ENCODE assay signal across 13 cellular contexts in the genomic region with DNA sequence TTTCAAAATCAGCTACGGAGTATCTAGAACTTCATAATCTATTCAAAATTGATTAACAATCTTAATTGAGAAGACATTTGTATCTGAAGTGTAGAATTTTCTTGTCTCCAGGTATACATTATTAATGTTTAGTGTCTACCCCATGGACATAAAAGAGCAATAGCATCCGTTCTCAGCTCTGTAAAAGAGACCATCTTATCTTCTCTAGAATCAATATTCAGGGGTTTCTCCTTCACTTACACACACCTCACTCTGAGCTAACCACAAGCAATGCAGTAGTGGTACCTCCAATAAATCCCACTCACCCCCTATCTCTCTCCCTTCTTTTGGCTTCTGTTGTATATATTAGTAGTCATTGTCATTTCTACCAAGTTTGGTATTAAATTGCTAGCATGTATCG. TPM values are rescaled to one million over a fixed set of nuclear protein-coding genes. Genes with fewer than 3 reads are reported as not detected.
DNase-seq lines count a peak whose midpoint lies in the region; ATAC-seq, FAIRE-seq and TF ChIP-seq lines count a peak whose summit lies in the region.
"Had no signal": no experiment of that assay in that cellular context is flagged by ENCODE, and none has a peak within 500 bp of the region (broad histone marks: within the 10 kb centered on the region; RNA-seq: fewer than 3 reads in every experiment).

No MANE protein-coding gene starts in this region.

- H3K9ac ChIP-seq in GM23248 (no peak overlapping the region), kidney (ENCODE audit: low read length in 2 of 2) (no peak overlapping the region)
- H3K9ac ChIP-seq: BLaER1 had no signal

- no peaks in the 10 kb centered on the region for H3K9me2 ChIP-seq in GM23248 (ENCODE audit: insufficient read depth)

- no peaks in the 10 kb centered on the region for H3K27me3 ChIP-seq in GM23248 (replicated peaks; ENCODE audit: insufficient read depth)
- H3K27me3 ChIP-seq in naive thymus-derived CD4-positive, alpha-beta T cell (ENCODE audit: control insufficient read depth in 2 of 2, insufficient read depth in 2 of 2, low read length in 2 of 2) = no peaks in the 10 kb centered on the region
- H3K27me3 ChIP-seq in BE2C = no peaks in the 10 kb centered on the region
- no peaks in the 10 kb centered on the region for H3K27me3 ChIP-seq in dorsolateral prefrontal cortex
- H3K27me3 ChIP-seq: BLaER1 had no signal

- H3K9me3 ChIP-seq in GM23248 (ENCODE audit: low read depth) = no peaks in the 10 kb centered on the region
- no peaks in the 10 kb centered on the region for H3K9me3 ChIP-seq in naive thymus-derived CD4-positive, alpha-beta T cell (ENCODE audit: control insufficient read depth in 2 of 3, low read length in 3 of 3)
- H3K9me3 ChIP-seq in kidney (ENCODE audit: control insufficient read depth in 1 of 2, low read length in 2 of 2) = no peaks in the 10 kb centered on the region
- H3K9me3 ChIP-seq in BE2C = no peaks in the 10 kb centered on the region
- H3K9me3 ChIP-seq: BLaER1 had no signal

- H3K4me1 ChIP-seq in GM23248 (ENCODE audit: insufficient read depth) (peaks cover 76% of the 10 kb centered on the region), kidney (ENCODE audit: control insufficient read depth in 1 of 2, insufficient read depth in 1 of 2, low read depth in 1 of 2, low read length in 2 of 2) (peaks cover 21 to 38% of the 10 kb centered on the region in 2 donors), BE2C (peaks cover 41% of the 10 kb centered on the region)
- peaks cover 43 to 88% of the 10 kb centered on the region in 2 donors for H3K4me1 ChIP-seq in naive thymus-derived CD4-positive, alpha-beta T cell (ENCODE audit: control insufficient read depth in 2 of 2, insufficient read depth in 2 of 2, low read length in 2 of 2)

- peaks cover 3 to 5% of the 10 kb centered on the region in 2 donors for H3K36me3 Mint-ChIP-seq in CD14-positive monocyte
- H3K36me3 Mint-ChIP-seq in activated T-helper 17 cell treated with anti-CD3 and anti-CD28 coated beads, Interleukin-2, amount 50 U/mL, for 72 hours (ENCODE audit: low read depth) = peaks cover 57% of the 10 kb centered on the region
- peaks cover 0 to 5% (median 0%) of the 10 kb centered on the region in 5 donors for H3K36me3 Mint-ChIP-seq in naive thymus-derived CD4-positive, alpha-beta T cell

- H4K20me1 ChIP-seq in GM23248 (ENCODE audit: insufficient read depth) = no peaks in the 10 kb centered on the region; the same call in 1 of the 2 replicates

- H3K36me3 ChIP-seq in GM23248 (ENCODE audit: low read depth) = no peaks in the 10 kb centered on the region
- no peaks in the 10 kb centered on the region for H3K36me3 ChIP-seq in naive thymus-derived CD4-positive, alpha-beta T cell (ENCODE audit: control insufficient read depth in 2 of 3, insufficient read depth in 3 of 3, low read length in 3 of 3)
- no peaks in the 10 kb centered on the region for H3K36me3 ChIP-seq in kidney (ENCODE audit: control insufficient read depth in 1 of 2, insufficient read depth in 2 of 2, low read length in 2 of 2)
- no peaks in the 10 kb centered on the region; the same call in 1 of the 2 replicates for H3K36me3 ChIP-seq in BE2C
- H3K36me3 ChIP-seq: BLaER1 had no signal

- CTCF ChIA-PET in naive thymus-derived CD4-positive, alpha-beta T cell (lab: Charles Lee) = interaction anchor here (0.6 to 2.0 kb wide), 5 partner anchors 101 to 1112 kb away, joined by 3 to 5 read pairs (median 4); no protein-coding TSS in a partner anchor

- H3K27ac Mint-ChIP-seq in CD14-positive monocyte = peak overlapping the region in 6 of 7 donors; percentile 22 to 88 (median 48)
- H3K27ac Mint-ChIP-seq in activated T-helper 17 cell treated with anti-CD3 and anti-CD28 coated beads, Interleukin-2, amount 50 U/mL, for 72 hours = peak overlapping the region; percentile 26
- peak overlapping the region; percentile 27 to 91 (median 85) for H3K27ac Mint-ChIP-seq in naive thymus-derived CD4-positive, alpha-beta T cell

- H3F3A ChIP-seq in GM23248 (ENCODE audit: insufficient read depth) = peaks cover 30% of the 10 kb centered on the region

- FAIRE-seq in kidney (lab: Jason Lieb, UNC) = no peak
- FAIRE-seq: H1 had no signal

- POLR2A ChIA-PET in naive thymus-derived CD4-positive, alpha-beta T cell (lab: Charles Lee) = interaction anchor here (0.6 to 2.6 kb wide), 11 partner anchors 9 to 101 kb away, joined by 3 to 17 read pairs (median 4); a partner anchor contains a TSS

- peaks cover 68% of the 10 kb centered on the region for H3K4me1 Mint-ChIP-seq in CD14-positive monocyte
- H3K4me1 Mint-ChIP-seq in activated T-helper 17 cell treated with anti-CD3 and anti-CD28 coated beads, Interleukin-2, amount 50 U/mL, for 72 hours = peaks cover 55% of the 10 kb centered on the region
- peaks cover 49 to 93% (median 81%) of the 10 kb centered on the region in 7 donors for H3K4me1 Mint-ChIP-seq in naive thymus-derived CD4-positive, alpha-beta T cell

- H3K27me3 Mint-ChIP-seq in CD14-positive monocyte (ENCODE audit: low read depth in 3 of 3) = no peaks in the 10 kb centered on the region
- H3K27me3 Mint-ChIP-seq in activated T-helper 17 cell treated with anti-CD3 and anti-CD28 coated beads, Interleukin-2, amount 50 U/mL, for 72 hours = no peaks in the 10 kb centered on the region
- H3K27me3 Mint-ChIP-seq in naive thymus-derived CD4-positive, alpha-beta T cell = no peaks in the 10 kb centered on the region

- H3K4me3 ChIP-seq in GM23248 = no peak overlapping the region
- peak overlapping the region; percentile 34 for H3K4me3 ChIP-seq in naive thymus-derived CD4-positive, alpha-beta T cell (ENCODE audit: low read length)
- H3K4me3 ChIP-seq in kidney (ENCODE audit: low read length in 2 of 2) = no peak overlapping the region
- no peak overlapping the region for H3K4me3 ChIP-seq in BE2C (ENCODE audit: low read depth, low read length)
- no peak overlapping the region for H3K4me3 ChIP-seq in dorsolateral prefrontal cortex
- H3K4me3 ChIP-seq: BLaER1 had no signal

- no peaks in the 10 kb centered on the region for H3K9me3 Mint-ChIP-seq in CD14-positive monocyte
- no peaks in the 10 kb centered on the region for H3K9me3 Mint-ChIP-seq in activated T-helper 17 cell treated with anti-CD3 and anti-CD28 coated beads, Interleukin-2, amount 50 U/mL, for 72 hours
- H3K9me3 Mint-ChIP-seq in naive thymus-derived CD4-positive, alpha-beta T cell = no peaks in the 10 kb centered on the region

- H3K4me2 ChIP-seq in GM23248 (ENCODE audit: unreplicated experiment) = peak overlapping the region; percentile 38
- H3K4me2 ChIP-seq: BLaER1 had no signal

- no peak overlapping the region for H2AFZ ChIP-seq in GM23248

- H3K4me3 Mint-ChIP-seq in CD14-positive monocyte = no peak overlapping the region
- H3K4me3 Mint-ChIP-seq in activated T-helper 17 cell treated with anti-CD3 and anti-CD28 coated beads, Interleukin-2, amount 50 U/mL, for 72 hours = peak overlapping the region; percentile 72
- peak overlapping the region; percentile 45 to 82 (median 76) for H3K4me3 Mint-ChIP-seq in naive thymus-derived CD4-positive, alpha-beta T cell

- intact Hi-C loops in CD14-positive monocyte (cut with micrococcal nuclease) = no loop called here
- intact Hi-C loops in naive thymus-derived CD4-positive, alpha-beta T cell (cut with micrococcal nuclease) = loop anchor here (1.0 to 5.0 kb wide), 8 partner anchors 8 to 208 kb away; a partner anchor contains a TSS
- intact Hi-C loops in kidney (cut with DNase I) = no loop called here
- intact Hi-C loops in dorsolateral prefrontal cortex (cut with DNase I) = no loop called here

- in situ Hi-C loops in GM23248 (cut with MboI) = no loop called here

- no peak for TF ChIP-seq CTCF in CD14-positive monocyte (IDR thresholded peaks at IDR 0.05)
- no peak for TF ChIP-seq CTCF in kidney (IDR thresholded peaks at IDR 0.05; ENCODE audit: borderline replicate concordance, extremely low read depth, insufficient read depth)
- TF ChIP-seq CTCF in BE2C (IDR thresholded peaks at IDR 0.05; ENCODE audit: low read depth, low read length) = no peak
- TF ChIP-seq CTCF in dorsolateral prefrontal cortex (IDR thresholded peaks at IDR 0.05 in 54 of 56, conservative IDR thresholded peaks at IDR 0.05 in 2 of 56; ENCODE audit: low read depth in 1 of 56, partially characterized antibody in 56 of 56) = no peak

- ATAC-seq in activated T-helper 17 cell treated with anti-CD3 and anti-CD28 coated beads, Interleukin-2, amount 50 U/mL, for 72 hours (replicated peaks) = peak; percentile 67
- ATAC-seq in naive thymus-derived CD4-positive, alpha-beta T cell = peak; percentile 74

- WGBS in GM23248 (ENCODE audit: low coverage in 1 of 2, low lambda C conversion rate in 2 of 2, missing lambda C conversion rate in 2 of 2), 2 experiments = 56 to 59% methylated on average over 3 of the region's 3 CpGs

- H3K27ac ChIP-seq in GM23248 = no peak overlapping the region
- peak overlapping the region; percentile 53 for H3K27ac ChIP-seq in naive thymus-derived CD4-positive, alpha-beta T cell (ENCODE audit: low read depth, low read length)
- no peak overlapping the region for H3K27ac ChIP-seq in kidney (ENCODE audit: low read depth in 2 of 2, low read length in 2 of 2)
- peak overlapping the region in 16 of 59 donors; percentile 1 to 77 (median 18) for H3K27ac ChIP-seq in dorsolateral prefrontal cortex
- H3K27ac ChIP-seq: BLaER1 had no signal

- DNase-seq in CD14-positive monocyte (ENCODE audit: low spot score) (no peak), GM23248 (no peak), kidney (no peak), BE2C (no peak), dorsolateral prefrontal cortex (no peak), cerebellar nuclear complex (lab: John Stamatoyannopoulos, UW) (no peak)
- peak in 5 of 9 donors; percentile 24 to 45 (median 34) for DNase-seq in naive thymus-derived CD4-positive, alpha-beta T cell
- DNase-seq: EL, midbrain, NCI-H2171 had no signal

- H3K79me2 ChIP-seq in GM23248 (ENCODE audit: insufficient read depth) = peaks cover 97% of the 10 kb centered on the region

RNA-seq across cellular contexts. Expression of a gene that starts 16.2 kb away (rescaled TPM):
- polyA plus RNA-seq in CD14-positive monocyte (100 to 1,000 TPM; 191 to 204 TPM), GM23248 (2016; fragmentation: Nextera tagmentation; extraction: Ambion mirVana) (81.7 and 89.5 TPM in 2 replicates), kidney (ENCODE audit: insufficient read depth, low read depth, low replicate concordance) (22.0 TPM)
- total RNA-seq in GM23248 (2014; rRNA removed; shearing (Covaris generic)) = 251 and 262 TPM in 2 replicates
- total RNA-seq in activated T-helper 17 cell treated with anti-CD3 and anti-CD28 coated beads, Interleukin-2, amount 50 U/mL, for 72 hours = 100 to 1,000 TPM; 322 to 452 TPM
- 100 to 1,000 TPM; 459 to 675 (median 508) TPM for total RNA-seq in naive thymus-derived CD4-positive, alpha-beta T cell
- polyA plus RNA-seq in naive thymus-derived CD4-positive, alpha-beta T cell = 100 to 1,000 TPM; 371 to 389 TPM
- total RNA-seq in kidney (167 TPM), dorsolateral prefrontal cortex (100 to 1,000 TPM; 106 to 168 (median 132) TPM)
- polyA plus RNA-seq in BE2C (2012; ENCODE audit: insufficient read depth, insufficient read length, low read depth) = 41.6 TPM

Comparison
In these comparisons a context has a peak if more than half of its experiments do, and no peak if none do; other contexts are left out.
1. DNase-seq: peak in naive thymus-derived CD4-positive, alpha-beta T cell (5 of 9); none in CD14-positive monocyte (single experiment), GM23248 (single experiment), kidney (single experiment), BE2C (single experiment), dorsolateral prefrontal cortex (0 of 10) and cerebellar nuclear complex (0 of 2).
2. H3K27ac Mint-ChIP-seq: peak in every context shown above with its lines; median percentile 85 in naive thymus-derived CD4-positive, alpha-beta T cell; 48 in CD14-positive monocyte; 26 in activated T-helper 17 cell treated with anti-CD3 and anti-CD28 coated beads, Interleukin-2, amount 50 U/mL, for 72 hours.
3. H3K4me3 Mint-ChIP-seq: peak in activated T-helper 17 cell treated with anti-CD3 and anti-CD28 coated beads, Interleukin-2, amount 50 U/mL, for 72 hours (single experiment) and naive thymus-derived CD4-positive, alpha-beta T cell (10 of 10); none in CD14-positive monocyte (0 of 2).
4. intact Hi-C loops: an anchor here in naive thymus-derived CD4-positive, alpha-beta T cell (1.0 to 5.0 kb wide); none called in CD14-positive monocyte, kidney and dorsolateral prefrontal cortex.